7 cellular contexts compared by ENCODE assay signal in genomic region chr13:50550151-50550550, GRCh38.
"Had no signal": no experiment of that assay in that cellular context is flagged by ENCODE, and none has a peak within 500 bp of the region (broad histone marks: within the 10 kb centered on the region; RNA-seq: fewer than 3 reads in every experiment).

No MANE protein-coding gene starts in this region.

- H3K27ac ChIP-seq: HL-60 had no signal

- ATAC-seq: GM23338 had no signal

- H2AFZ ChIP-seq: GM23338 had no signal

- FAIRE-seq: H1, H54 had no signal

- H3K4me2 ChIP-seq: GM23338 had no signal

- DNase-seq: H9, HCEC 1CT, KG1 had no signal

- H3K4me3 ChIP-seq: GM23338 had no signal
